Comparison of ENCODE assay signal across 9 cellular contexts in genomic region chr5:180786398-180787005, GRCh38. TPM values are rescaled to one million over a fixed set of nuclear protein-coding genes. Genes with fewer than 3 reads are reported as not detected.
A peak's percentile ranks its signal among the peaks of the same experiment; 100 is the strongest.
DNase-seq lines count a peak whose midpoint lies in the region; ATAC-seq and TF ChIP-seq lines count a peak whose summit lies in the region.
"Had no signal": no experiment of that assay in that cellular context is flagged by ENCODE, and none has a peak within 500 bp of the region (broad histone marks: within the 10 kb centered on the region; RNA-seq: fewer than 3 reads in every experiment).

No MANE protein-coding gene starts in this region.

- H3K36me3 Mint-ChIP-seq in endothelial cell (ENCODE audit: low read depth, unreplicated experiment) = peaks cover 9% of the 10 kb centered on the region
- peaks cover 15% of the 10 kb centered on the region for H3K36me3 Mint-ChIP-seq in nephron (ENCODE audit: low read depth)

- no peak overlapping the region for H3K4me2 ChIP-seq in OCI-LY7 (ENCODE audit: low read length)

- CTCF ChIA-PET in OCI-LY7 (lab: Charles Lee; ENCODE audit: unreplicated experiment) = interaction anchor here (0.5 kb wide), 1 partner anchor 81 kb away, joined by 3 read pairs; no protein-coding TSS in a partner anchor

- DNase-seq in heart left ventricle (no peak), Right ventricle myocardium superior (no peak), endothelial cell (ENCODE audit: low spot score) (peak; percentile 50), vagina (ENCODE audit: extremely low spot score in 2 of 2) (peak in 1 of 2 donors; percentile 82), NOMO-1 (lab: John Stamatoyannopoulos, UW; ENCODE audit: unreplicated experiment in 2 of 2) (no peak), OCI-LY7 (ENCODE audit: low spot score) (no peak)

- peaks cover 2 to 41% (median 26%) of the 10 kb centered on the region in 9 donors for H3K36me3 ChIP-seq in heart left ventricle
- peaks cover 0 to 19% of the 10 kb centered on the region in 2 donors for H3K36me3 ChIP-seq in vagina
- peaks cover 39% of the 10 kb centered on the region for H3K36me3 ChIP-seq in OCI-LY7 (ENCODE audit: insufficient read depth, low read length)

- no TSS peak for BruUV-seq in OCI-LY7 (replicated peaks; lab: Mats Ljungman, UMichigan)

- no peaks in the 10 kb centered on the region for H3K9me2 ChIP-seq in OCI-LY7 (ENCODE audit: insufficient read depth, low read length)

- H3K9me3 ChIP-seq in heart left ventricle (no peaks in the 10 kb centered on the region), vagina (no peaks in the 10 kb centered on the region), OCI-LY7 (ENCODE audit: low read length) (no peaks in the 10 kb centered on the region)

- H3K9me3 Mint-ChIP-seq in endothelial cell (ENCODE audit: unreplicated experiment) = no peaks in the 10 kb centered on the region
- H3K9me3 Mint-ChIP-seq in nephron = no peaks in the 10 kb centered on the region

- TF ChIP-seq POLR2A in heart left ventricle (IDR thresholded peaks at IDR 0.05) (no peak), vagina (IDR thresholded peaks at IDR 0.05) (no peak)

- H3K27ac ChIP-seq in heart left ventricle = peak overlapping the region; percentile 54 to 81 (median 70)
- peak overlapping the region; percentile 81 for H3K27ac ChIP-seq in vagina
- no peak overlapping the region for H3K27ac ChIP-seq in OCI-LY7 (ENCODE audit: low read depth, low read length, poor library complexity, severe bottlenecking)

- ATAC-seq in heart left ventricle (peak in 2 of 4 donors; percentile 4 to 36), Right ventricle myocardium superior (ENCODE audit: poor library complexity) (no peak), GM18873 (IDR thresholded peaks at IDR 0.05; ENCODE audit: low FRiP score, unreplicated experiment) (no peak)

- H2AFZ ChIP-seq in OCI-LY7 (ENCODE audit: low read length) = no peak overlapping the region

- H3K4me3 ChIP-seq in heart left ventricle = peak overlapping the region in 1 of 12 donors; percentile 16
- H3K4me3 ChIP-seq in vagina = no peak overlapping the region
- H3K4me3 ChIP-seq in OCI-LY7 (ENCODE audit: low read depth, low read length, poor library complexity, severe bottlenecking) = no peak overlapping the region

- H3K27me3 ChIP-seq in heart left ventricle = no peaks in the 10 kb centered on the region
- H3K27me3 ChIP-seq in vagina = no peaks in the 10 kb centered on the region

- peaks cover 46% of the 10 kb centered on the region for H3K4me1 Mint-ChIP-seq in endothelial cell (ENCODE audit: unreplicated experiment)
- peaks cover 54% of the 10 kb centered on the region for H3K4me1 Mint-ChIP-seq in nephron

- 45 to 55% (median 48%) methylated on average over 16 of the region's 16 CpGs for WGBS in heart left ventricle, 4 donors

- H3K27me3 Mint-ChIP-seq in endothelial cell (ENCODE audit: unreplicated experiment) (peaks cover 10% of the 10 kb centered on the region), nephron (ENCODE audit: low read depth) (no peaks in the 10 kb centered on the region)

- H4K20me1 ChIP-seq in OCI-LY7 (ENCODE audit: insufficient read depth, low read length) = no peaks in the 10 kb centered on the region

- TF ChIP-seq CTCF in heart left ventricle (IDR thresholded peaks at IDR 0.05) (no peak), endothelial cell (IDR thresholded peaks at IDR 0.05; ENCODE audit: unreplicated experiment) (no peak), nephron (IDR thresholded peaks at IDR 0.05; ENCODE audit: unreplicated experiment in 3 of 3) (no peak), vagina (IDR thresholded peaks at IDR 0.05) (no peak), OCI-LY7 (conservative IDR thresholded peaks at IDR 0.05; ENCODE audit: low read length) (no peak)

- H3K4me3 Mint-ChIP-seq in endothelial cell (ENCODE audit: unreplicated experiment) (peak overlapping the region; percentile 84), nephron (peak overlapping the region in 2 of 3 experiments; percentile 18 to 69)

- H3K4me1 ChIP-seq in heart left ventricle (peaks cover 4 to 51% (median 40%) of the 10 kb centered on the region in 12 donors), vagina (peaks cover 50% of the 10 kb centered on the region), OCI-LY7 (ENCODE audit: insufficient read depth, low read length, poor library complexity, severe bottlenecking) (no peaks in the 10 kb centered on the region)

- H3K27ac Mint-ChIP-seq in endothelial cell (ENCODE audit: unreplicated experiment) (peak overlapping the region; percentile 100), nephron (peak overlapping the region; percentile 94 to 96 (median 96))

- H3K79me2 ChIP-seq in OCI-LY7 (ENCODE audit: insufficient read depth, low read depth, low read length) = 0 out of 2 replicates have a peak, but pooled peaks cover 4% of the 10 kb centered on the region

- POLR2A ChIA-PET in OCI-LY7 (lab: Charles Lee) = interaction anchor here (0.6 to 0.8 kb wide), 2 partner anchors 82 to 738 kb away, joined by 3 read pairs; no protein-coding TSS in a partner anchor

- intact Hi-C loops in heart left ventricle (cut with DNase I) (loop anchor here in 8 of 10 donors (5.0 to 10.0 kb wide), 11 partner anchors 46 to 398 kb away; partner anchors contain the start of genes BTNL9 (in 3 of the 8) and ZFP62 (in 2 of the 8)), Right ventricle myocardium superior (cut with DNase I) (no loop called here), vagina (cut with DNase I) (loop anchor here (5.0 kb wide), 1 partner anchor 76 kb away; the partner anchor contains the start of gene ZFP62), OCI-LY7 (cut with micrococcal nuclease; ENCODE audit: unreplicated experiment) (no loop called here)

RNA-seq across cellular contexts. Expression of gene MGAT1, which starts 16.1 kb away (rescaled TPM):
- 100 to 1,000 TPM in 3 of 9 donors, 10 to 100 TPM in 6; 50.9 to 162 (median 83.5) TPM for total RNA-seq in heart left ventricle
- polyA plus RNA-seq in heart left ventricle = 100 to 1,000 TPM in 1 of 2 donors, 10 to 100 TPM in 1; 64.5 to 199 TPM
- total RNA-seq in Right ventricle myocardium superior = 66.2 TPM
- 115 TPM for total RNA-seq in endothelial cell (ENCODE audit: unreplicated experiment)
- total RNA-seq in vagina = 152 TPM
- total RNA-seq in OCI-LY7 (2014; rRNA removed; shearing (Covaris generic)) = 65.2 and 75.4 TPM in 2 replicates
- total RNA-seq in OCI-LY7 (2022) = 95.2 and 103 TPM in 2 replicates

RNA-seq across cellular contexts. Expression of gene OR2Y1, which starts 46.6 kb away (rescaled TPM):
- total RNA-seq in heart left ventricle (not detected), Right ventricle myocardium superior (not detected), endothelial cell (ENCODE audit: unreplicated experiment) (not detected), vagina (not detected), OCI-LY7 (2022) (not detected in 2 replicates)
- not detected for polyA plus RNA-seq in heart left ventricle
- total RNA-seq in OCI-LY7 (2014; rRNA removed; shearing (Covaris generic)) = not detected in 2 replicates
- total RNA-seq: bronchial epithelial cell had no signal

Comparison
In these comparisons a context has a peak if more than half of its experiments do, and no peak if none do; other contexts are left out.
1. intact Hi-C loops: an anchor here in heart left ventricle (5.0 to 10.0 kb wide) and vagina (5.0 kb wide); none called in Right ventricle myocardium superior and OCI-LY7.